8 cellular contexts compared by ENCODE assay signal in genomic region chr15:68817304-68818087, GRCh38. TPM values are rescaled to one million over a fixed set of nuclear protein-coding genes. Genes with fewer than 3 reads are reported as not detected.
DNase-seq lines count a peak whose midpoint lies in the region; ATAC-seq and TF ChIP-seq lines count a peak whose summit lies in the region.

No MANE protein-coding gene starts in this region.

- H3K27ac ChIP-seq in substantia nigra (ENCODE audit: low read depth, low read length, poor library complexity, severe bottlenecking) = peak overlapping the region; percentile 97

- H3K4me3 Mint-ChIP-seq in activated T-helper 2 cell treated with anti-CD3 and anti-CD28 coated beads, Interferon-gamma antibody, Interleukin-2, Interleukin-4, amounts not matched to agents 10 μg/mL and 5 μg/mL and 100 μg/mL, durations not matched to agents 14 hours and 24 hours and 36 hours (ENCODE audit: low read depth) = peak overlapping the region; percentile 93
- peak overlapping the region; percentile 95 to 99 (median 96) for H3K4me3 Mint-ChIP-seq in nephron

- H3K27me3 Mint-ChIP-seq in activated T-helper 2 cell treated with anti-CD3 and anti-CD28 coated beads, Interferon-gamma antibody, Interleukin-2, Interleukin-4, amounts not matched to agents 10 μg/mL and 5 μg/mL and 100 μg/mL, durations not matched to agents 14 hours and 24 hours and 36 hours (ENCODE audit: low read depth) = no peaks in the 10 kb centered on the region
- no peaks in the 10 kb centered on the region for H3K27me3 Mint-ChIP-seq in nephron (ENCODE audit: low read depth)

- H3K9me3 Mint-ChIP-seq in activated T-helper 2 cell treated with anti-CD3 and anti-CD28 coated beads, Interferon-gamma antibody, Interleukin-2, Interleukin-4, amounts not matched to agents 10 μg/mL and 5 μg/mL and 100 μg/mL, durations not matched to agents 14 hours and 24 hours and 36 hours = no peaks in the 10 kb centered on the region
- no peaks in the 10 kb centered on the region for H3K9me3 Mint-ChIP-seq in nephron

- DNase-seq in DMS 273 (lab: John Stamatoyannopoulos, UW; ENCODE audit: unreplicated experiment) (peak; percentile 66), DMS 273 treated with DMSO at 0.1 percent for 48 hours (lab: John Stamatoyannopoulos, UW) (no peak), RKO (ENCODE audit: low spot score) (peak; percentile 62), fibroblast of peridontal ligament (ENCODE audit: extremely low read depth) (peak; percentile 54), substantia nigra (lab: John Stamatoyannopoulos, UW) (peak in 41 of 49 donors; percentile 29 to 91 (median 73))
- peak; percentile 69 for DNase-seq in activated T-helper 2 cell treated with anti-CD3 and anti-CD28 coated beads, Interferon-gamma antibody, Interleukin-2, Interleukin-4, amounts not matched to agents 10 μg/mL and 5 μg/mL and 100 μg/mL, durations not matched to agents 14 hours and 24 hours and 36 hours (ENCODE audit: low spot score)

- peaks cover 40% of the 10 kb centered on the region for H3K36me3 Mint-ChIP-seq in activated T-helper 2 cell treated with anti-CD3 and anti-CD28 coated beads, Interferon-gamma antibody, Interleukin-2, Interleukin-4, amounts not matched to agents 10 μg/mL and 5 μg/mL and 100 μg/mL, durations not matched to agents 14 hours and 24 hours and 36 hours (ENCODE audit: low read depth)
- H3K36me3 Mint-ChIP-seq in nephron (ENCODE audit: low read depth) = peaks cover 10% of the 10 kb centered on the region

- peak overlapping the region; percentile 99 for H3K27ac Mint-ChIP-seq in activated T-helper 2 cell treated with anti-CD3 and anti-CD28 coated beads, Interferon-gamma antibody, Interleukin-2, Interleukin-4, amounts not matched to agents 10 μg/mL and 5 μg/mL and 100 μg/mL, durations not matched to agents 14 hours and 24 hours and 36 hours
- H3K27ac Mint-ChIP-seq in nephron = peak overlapping the region; percentile 99 to 100 (median 99)

- intact Hi-C loops in activated T-helper 2 cell treated with anti-CD3 and anti-CD28 coated beads, Interferon-gamma antibody, Interleukin-2, Interleukin-4, amounts not matched to agents 10 μg/mL and 5 μg/mL and 100 μg/mL, durations not matched to agents 14 hours and 24 hours and 36 hours (cut with micrococcal nuclease) = loop anchor here (2.0 kb wide), 1 partner anchor 35 kb away; no protein-coding TSS in a partner anchor

- peaks cover 41% of the 10 kb centered on the region for H3K4me1 Mint-ChIP-seq in activated T-helper 2 cell treated with anti-CD3 and anti-CD28 coated beads, Interferon-gamma antibody, Interleukin-2, Interleukin-4, amounts not matched to agents 10 μg/mL and 5 μg/mL and 100 μg/mL, durations not matched to agents 14 hours and 24 hours and 36 hours (ENCODE audit: low read depth)
- peaks cover 54% of the 10 kb centered on the region for H3K4me1 Mint-ChIP-seq in nephron

- no peak for TF ChIP-seq CTCF in nephron (IDR thresholded peaks at IDR 0.05; ENCODE audit: unreplicated experiment in 3 of 3)

- ATAC-seq in HG03432 (IDR thresholded peaks at IDR 0.05; ENCODE audit: unreplicated experiment) = peak; percentile 34

RNA-seq across cellular contexts. Expression of gene ANP32A, which starts 3.2 kb away (rescaled TPM):
- 259 and 265 TPM in 2 replicates for total RNA-seq in activated T-helper 2 cell treated with anti-CD3 and anti-CD28 coated beads, Interferon-gamma antibody, Interleukin-2, Interleukin-4, amounts not matched to agents 10 μg/mL and 5 μg/mL and 100 μg/mL, durations not matched to agents 14 hours and 24 hours and 36 hours
